In genomic region chr12:22899184-22899583, GRCh38 we compare ENCODE assay signal across 1 cellular context.
TF ChIP-seq lines count a peak whose summit lies in the region.

No MANE protein-coding gene starts in this region.

TF ChIP-seq in K562, 482 proteins besides CTCF, POLR2A, EP300 and RAD21 (continued from another document and continues in another):
- TF ChIP-seq, protein P1, sequence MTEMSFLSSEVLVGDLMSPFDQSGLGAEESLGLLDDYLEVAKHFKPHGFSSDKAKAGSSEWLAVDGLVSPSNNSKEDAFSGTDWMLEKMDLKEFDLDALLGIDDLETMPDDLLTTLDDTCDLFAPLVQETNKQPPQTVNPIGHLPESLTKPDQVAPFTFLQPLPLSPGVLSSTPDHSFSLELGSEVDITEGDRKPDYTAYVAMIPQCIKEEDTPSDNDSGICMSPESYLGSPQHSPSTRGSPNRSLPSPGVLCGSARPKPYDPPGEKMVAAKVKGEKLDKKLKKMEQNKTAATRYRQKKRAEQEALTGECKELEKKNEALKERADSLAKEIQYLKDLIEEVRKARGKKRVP (CRISPR knock-in tag; IDR thresholded peaks at IDR 0.05) = peak; percentile 54; the same call in 1 of the 2 replicates
- no peak for TF ChIP-seq BCL6 (CRISPR knock-in tag; IDR thresholded peaks at IDR 0.05)
- TF ChIP-seq TCF3 (CRISPR knock-in tag; IDR thresholded peaks at IDR 0.05) = peak; percentile 96
- TF ChIP-seq, protein P2, sequence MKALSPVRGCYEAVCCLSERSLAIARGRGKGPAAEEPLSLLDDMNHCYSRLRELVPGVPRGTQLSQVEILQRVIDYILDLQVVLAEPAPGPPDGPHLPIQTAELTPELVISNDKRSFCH (CRISPR knock-in tag; IDR thresholded peaks at IDR 0.05) = no peak
- TF ChIP-seq, protein P2 (tag; IDR thresholded peaks at IDR 0.05) = peak; percentile 70; the same call in 1 of the 2 replicates
- peak; percentile 97 for TF ChIP-seq CBFA2T3 (IDR thresholded peaks at IDR 0.05)
- peak; percentile 89 for TF ChIP-seq DPF2 (IDR thresholded peaks at IDR 0.05)
- TF ChIP-seq MAZ (CRISPR knock-in tag; conservative IDR thresholded peaks at IDR 0.05 in 1 of 2, IDR thresholded peaks at IDR 0.05 in 1 of 2) = no peak
- TF ChIP-seq, protein P3, sequence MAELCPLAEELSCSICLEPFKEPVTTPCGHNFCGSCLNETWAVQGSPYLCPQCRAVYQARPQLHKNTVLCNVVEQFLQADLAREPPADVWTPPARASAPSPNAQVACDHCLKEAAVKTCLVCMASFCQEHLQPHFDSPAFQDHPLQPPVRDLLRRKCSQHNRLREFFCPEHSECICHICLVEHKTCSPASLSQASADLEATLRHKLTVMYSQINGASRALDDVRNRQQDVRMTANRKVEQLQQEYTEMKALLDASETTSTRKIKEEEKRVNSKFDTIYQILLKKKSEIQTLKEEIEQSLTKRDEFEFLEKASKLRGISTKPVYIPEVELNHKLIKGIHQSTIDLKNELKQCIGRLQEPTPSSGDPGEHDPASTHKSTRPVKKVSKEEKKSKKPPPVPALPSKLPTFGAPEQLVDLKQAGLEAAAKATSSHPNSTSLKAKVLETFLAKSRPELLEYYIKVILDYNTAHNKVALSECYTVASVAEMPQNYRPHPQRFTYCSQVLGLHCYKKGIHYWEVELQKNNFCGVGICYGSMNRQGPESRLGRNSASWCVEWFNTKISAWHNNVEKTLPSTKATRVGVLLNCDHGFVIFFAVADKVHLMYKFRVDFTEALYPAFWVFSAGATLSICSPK (IDR thresholded peaks at IDR 0.05; ENCODE audit: borderline replicate concordance) = no peak
- no peak for TF ChIP-seq DEAF1 (CRISPR knock-in tag; IDR thresholded peaks at IDR 0.05)
- TF ChIP-seq MTF1 (CRISPR knock-in tag; IDR thresholded peaks at IDR 0.05; ENCODE audit: borderline replicate concordance) = 0 out of 2 replicates have a peak, but pooled peaks have one; percentile 74
- TF ChIP-seq, protein P4, sequence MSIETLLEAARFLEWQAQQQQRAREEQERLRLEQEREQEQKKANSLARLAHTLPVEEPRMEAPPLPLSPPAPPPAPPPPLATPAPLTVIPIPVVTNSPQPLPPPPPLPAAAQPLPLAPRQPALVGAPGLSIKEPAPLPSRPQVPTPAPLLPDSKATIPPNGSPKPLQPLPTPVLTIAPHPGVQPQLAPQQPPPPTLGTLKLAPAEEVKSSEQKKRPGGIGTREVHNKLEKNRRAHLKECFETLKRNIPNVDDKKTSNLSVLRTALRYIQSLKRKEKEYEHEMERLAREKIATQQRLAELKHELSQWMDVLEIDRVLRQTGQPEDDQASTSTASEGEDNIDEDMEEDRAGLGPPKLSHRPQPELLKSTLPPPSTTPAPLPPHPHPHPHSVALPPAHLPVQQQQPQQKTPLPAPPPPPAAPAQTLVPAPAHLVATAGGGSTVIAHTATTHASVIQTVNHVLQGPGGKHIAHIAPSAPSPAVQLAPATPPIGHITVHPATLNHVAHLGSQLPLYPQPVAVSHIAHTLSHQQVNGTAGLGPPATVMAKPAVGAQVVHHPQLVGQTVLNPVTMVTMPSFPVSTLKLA (conservative IDR thresholded peaks at IDR 0.05) = no peak
- TF ChIP-seq PHTF2 (CRISPR knock-in tag; IDR thresholded peaks at IDR 0.05) = no peak
- TF ChIP-seq CREM (IDR thresholded peaks at IDR 0.05; ENCODE audit: low read depth) = peak; percentile 48
- TF ChIP-seq TARDBP (IDR thresholded peaks at IDR 0.05) = no peak
- no peak for TF ChIP-seq EWSR1 (IDR thresholded peaks at IDR 0.05; ENCODE audit: borderline replicate concordance, low read depth, partially characterized antibody)
- TF ChIP-seq ZNF764 (CRISPR knock-in tag; IDR thresholded peaks at IDR 0.05; ENCODE audit: low read depth) = no peak
- TF ChIP-seq CC2D1A (IDR thresholded peaks at IDR 0.05) = peak; percentile 90; the same call in 1 of the 2 replicates
- no peak for TF ChIP-seq KLF10 (CRISPR knock-in tag; IDR thresholded peaks at IDR 0.05)
- no peak for TF ChIP-seq IRF1 (CRISPR knock-in tag; IDR thresholded peaks at IDR 0.05; ENCODE audit: borderline replicate concordance)
- 0 out of 4 replicates have a peak, but pooled peaks of 1 of the 2 experiments have one; percentile 37 for TF ChIP-seq RCOR1 (IDR thresholded peaks at IDR 0.05; ENCODE audit: borderline replicate concordance in 1 of 2, low read depth in 2 of 2, low read length in 2 of 2)
- TF ChIP-seq SMARCC2 (IDR thresholded peaks at IDR 0.05; ENCODE audit: low read depth) = peak; percentile 57; the same call in 1 of the 2 replicates
- TF ChIP-seq BHLHE40 (IDR thresholded peaks at IDR 0.05; ENCODE audit: low read length) = peak; percentile 37; the same call in 1 of the 2 replicates
- TF ChIP-seq STAT5A (IDR thresholded peaks at IDR 0.05; ENCODE audit: borderline replicate concordance, low read length) = peak; percentile 88
- TF ChIP-seq ELF2 (CRISPR knock-in tag; IDR thresholded peaks at IDR 0.05) = no peak
- TF ChIP-seq ZNF707 (CRISPR knock-in tag; conservative IDR thresholded peaks at IDR 0.05) = peak; percentile 62; the same call in 1 of the 2 replicates
- peak; percentile 83 for TF ChIP-seq CHAMP1 (IDR thresholded peaks at IDR 0.05)
- TF ChIP-seq ZNF398 (CRISPR knock-in tag; IDR thresholded peaks at IDR 0.05) = peak; percentile 83
- peak; percentile 98 for TF ChIP-seq DMBX1 (CRISPR knock-in tag; IDR thresholded peaks at IDR 0.05; ENCODE audit: borderline replicate concordance)
- TF ChIP-seq KLF16 (IDR thresholded peaks at IDR 0.05) = peak; percentile 86
- TF ChIP-seq MXI1 (IDR thresholded peaks at IDR 0.05; ENCODE audit: low read depth, low read length) = peak; percentile 73; the same call in 1 of the 2 replicates
- TF ChIP-seq POU5F1 (IDR thresholded peaks at IDR 0.05; ENCODE audit: borderline replicate concordance, low read depth, low read length, partially characterized antibody) = no peak
- TF ChIP-seq CREB3 (tag; conservative IDR thresholded peaks at IDR 0.05; ENCODE audit: low read depth) = peak; percentile 68; the same call in 1 of the 2 replicates
- 0 out of 2 replicates have a peak, but pooled peaks have one; percentile 43 for TF ChIP-seq PTRF (tag; IDR thresholded peaks at IDR 0.05)
- TF ChIP-seq, protein P5, sequence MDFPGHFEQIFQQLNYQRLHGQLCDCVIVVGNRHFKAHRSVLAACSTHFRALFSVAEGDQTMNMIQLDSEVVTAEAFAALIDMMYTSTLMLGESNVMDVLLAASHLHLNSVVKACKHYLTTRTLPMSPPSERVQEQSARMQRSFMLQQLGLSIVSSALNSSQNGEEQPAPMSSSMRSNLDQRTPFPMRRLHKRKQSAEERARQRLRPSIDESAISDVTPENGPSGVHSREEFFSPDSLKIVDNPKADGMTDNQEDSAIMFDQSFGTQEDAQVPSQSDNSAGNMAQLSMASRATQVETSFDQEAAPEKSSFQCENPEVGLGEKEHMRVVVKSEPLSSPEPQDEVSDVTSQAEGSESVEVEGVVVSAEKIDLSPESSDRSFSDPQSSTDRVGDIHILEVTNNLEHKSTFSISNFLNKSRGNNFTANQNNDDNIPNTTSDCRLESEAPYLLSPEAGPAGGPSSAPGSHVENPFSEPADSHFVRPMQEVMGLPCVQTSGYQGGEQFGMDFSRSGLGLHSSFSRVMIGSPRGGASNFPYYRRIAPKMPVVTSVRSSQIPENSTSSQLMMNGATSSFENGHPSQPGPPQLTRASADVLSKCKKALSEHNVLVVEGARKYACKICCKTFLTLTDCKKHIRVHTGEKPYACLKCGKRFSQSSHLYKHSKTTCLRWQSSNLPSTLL (IDR thresholded peaks at IDR 0.05) = no peak
- TF ChIP-seq, protein P6, sequence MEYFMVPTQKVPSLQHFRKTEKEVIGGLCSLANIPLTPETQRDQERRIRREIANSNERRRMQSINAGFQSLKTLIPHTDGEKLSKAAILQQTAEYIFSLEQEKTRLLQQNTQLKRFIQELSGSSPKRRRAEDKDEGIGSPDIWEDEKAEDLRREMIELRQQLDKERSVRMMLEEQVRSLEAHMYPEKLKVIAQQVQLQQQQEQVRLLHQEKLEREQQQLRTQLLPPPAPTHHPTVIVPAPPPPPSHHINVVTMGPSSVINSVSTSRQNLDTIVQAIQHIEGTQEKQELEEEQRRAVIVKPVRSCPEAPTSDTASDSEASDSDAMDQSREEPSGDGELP (CRISPR knock-in tag; IDR thresholded peaks at IDR 0.05; ENCODE audit: borderline replicate concordance) = no peak
- no peak for TF ChIP-seq ZNF444 (CRISPR knock-in tag; IDR thresholded peaks at IDR 0.05)
- no peak for TF ChIP-seq CBX2 (IDR thresholded peaks at IDR 0.05; ENCODE audit: insufficient read depth, low read length, poor library complexity, severe bottlenecking)
- TF ChIP-seq SMAD4 (CRISPR knock-in tag; conservative IDR thresholded peaks at IDR 0.05) = peak; percentile 96
- TF ChIP-seq TAF1 (IDR thresholded peaks at IDR 0.05; ENCODE audit: control insufficient read depth, extremely low read depth, insufficient read depth, low read length, severe bottlenecking) = peak; percentile 29
- TF ChIP-seq ZNF140 (CRISPR knock-in tag; IDR thresholded peaks at IDR 0.05) = peak; percentile 82; the same call in 1 of the 2 replicates
- no peak for TF ChIP-seq JUND (IDR thresholded peaks at IDR 0.05; ENCODE audit: borderline replicate concordance, low read depth, low read length)
- peak; percentile 55; the same call in 1 of the 3 replicates for TF ChIP-seq JUND (tag; IDR thresholded peaks at IDR 0.05; ENCODE audit: borderline replicate concordance, low read depth, low read length)
- peak; percentile 84 for TF ChIP-seq CXXC5 (CRISPR knock-in tag; IDR thresholded peaks at IDR 0.05)
- TF ChIP-seq L3MBTL2 (IDR thresholded peaks at IDR 0.05) = peak; percentile 45; the same call in 1 of the 2 replicates
